16 cellular contexts compared by ENCODE assay signal in the genomic region with DNA sequence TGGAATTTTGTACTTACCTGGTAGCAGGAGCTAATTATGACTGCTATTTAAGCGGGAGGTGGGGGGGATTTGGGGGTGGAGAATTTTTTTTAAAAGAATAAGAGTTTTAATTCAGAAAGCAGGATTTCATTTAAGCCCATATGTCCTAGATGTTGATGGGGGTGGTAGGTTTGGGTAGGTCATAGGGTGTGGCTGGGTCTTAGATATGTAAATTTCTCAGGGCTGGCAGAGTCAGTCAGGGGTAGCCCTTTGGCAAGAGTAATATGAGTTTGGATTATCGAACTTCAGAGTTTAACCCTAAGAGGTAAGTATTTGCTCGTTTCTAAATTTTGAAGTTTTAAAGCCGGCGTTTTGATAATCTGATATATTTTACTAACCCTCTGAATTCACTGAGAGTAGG. TPM values are rescaled to one million over a fixed set of nuclear protein-coding genes. Genes with fewer than 3 reads are reported as not detected.
A peak's percentile ranks its signal among the peaks of the same experiment; 100 is the strongest.
DNase-seq lines count a peak whose midpoint lies in the region; ATAC-seq, FAIRE-seq and TF ChIP-seq lines count a peak whose summit lies in the region.
"Had no signal": no experiment of that assay in that cellular context is flagged by ENCODE, and none has a peak within 500 bp of the region (broad histone marks: within the 10 kb centered on the region; RNA-seq: fewer than 3 reads in every experiment).

No MANE protein-coding gene starts in this region.

- H3K27me3 ChIP-seq in cardiac muscle cell (no peaks in the 10 kb centered on the region), KMS-11 (ENCODE audit: insufficient read depth, low read depth) (no peaks in the 10 kb centered on the region)
- H3K27me3 ChIP-seq: BLaER1, SJSA1 had no signal

- no peak for TF ChIP-seq CTCF in cardiac muscle cell (IDR thresholded peaks at IDR 0.05; ENCODE audit: low read depth, low read length)
- no peak for TF ChIP-seq CTCF in KMS-11 (conservative IDR thresholded peaks at IDR 0.05; ENCODE audit: low read depth, low read length)
- TF ChIP-seq CTCF in D721Med (IDR thresholded peaks at IDR 0.05; ENCODE audit: insufficient read depth, missing control alignments) = no peak

- H3K9me3 ChIP-seq in cardiac muscle cell (ENCODE audit: low read depth) = no peaks in the 10 kb centered on the region
- H3K9me3 ChIP-seq: BLaER1, SJSA1 had no signal

- intact Hi-C loops in Right ventricle myocardium inferior (cut with DNase I) = no loop called here

- DNase-seq in cardiac muscle cell (ENCODE audit: low read depth in 1 of 2, low spot score in 1 of 2) (no peak), Right ventricle myocardium inferior (ENCODE audit: missing footprints) (no peak), erythroblast (lab: John Stamatoyannopoulos, UW) (peak; percentile 17 to 29), D721Med (ENCODE audit: insufficient read length, low spot score) (no peak), midbrain (lab: John Stamatoyannopoulos, UW) (no peak)
- DNase-seq: EL, NCI-H1436 treated with DMSO at 0.1 percent for 48 hours, NCI-H2081 treated with DMSO at 0.1 percent for 48 hours, NCI-H2227 treated with DMSO at 0.1 percent for 48 hours, NCI-H526 had no signal

- H2AFZ ChIP-seq in KMS-11 (ENCODE audit: low read depth) = no peak overlapping the region

- H3K27ac ChIP-seq in cardiac muscle cell (peak overlapping the region; percentile 76), KMS-11 (peak overlapping the region; percentile 10; the same call in 1 of the 2 replicates)
- H3K27ac ChIP-seq: BLaER1, RWPE1, SJSA1 had no signal

- H3K36me3 ChIP-seq in cardiac muscle cell (peaks cover 44% of the 10 kb centered on the region), KMS-11 (ENCODE audit: insufficient read depth) (no peaks in the 10 kb centered on the region)

- H3K4me3 ChIP-seq in cardiac muscle cell (no peak overlapping the region), KMS-11 (IDR thresholded peaks at IDR 0.05; ENCODE audit: insufficient read depth, low read depth, low read length) (no peak overlapping the region)
- H3K4me3 ChIP-seq: BLaER1, SJSA1 had no signal

- H3K4me2 ChIP-seq in KMS-11 = 0 out of 2 replicates have a peak overlapping the region, but pooled peaks have one; percentile 13
- H3K4me2 ChIP-seq: BLaER1 had no signal

- FAIRE-seq in D721Med (lab: Jason Lieb, UNC) = no peak
- FAIRE-seq: H54 had no signal

- H3K4me1 ChIP-seq in cardiac muscle cell (ENCODE audit: low read depth) (peaks cover 6% of the 10 kb centered on the region), KMS-11 (ENCODE audit: low read depth, poor library complexity, severe bottlenecking) (peaks cover 18% of the 10 kb centered on the region)
- H3K4me1 ChIP-seq: BLaER1, SJSA1 had no signal

- ATAC-seq in Right ventricle myocardium inferior (no peak), GM21390 (IDR thresholded peaks at IDR 0.05; ENCODE audit: unreplicated experiment) (no peak)

- H3K79me2 ChIP-seq in KMS-11 (ENCODE audit: insufficient read depth, low read depth) = no peaks in the 10 kb centered on the region

- no peak for TF ChIP-seq POLR2A in erythroblast (IDR thresholded peaks at IDR 0.05; ENCODE audit: low read length)

- no peaks in the 10 kb centered on the region; the same call in 1 of the 2 replicates for H4K20me1 ChIP-seq in KMS-11 (ENCODE audit: insufficient read depth)
- H4K20me1 ChIP-seq: BLaER1 had no signal

- H3K9ac ChIP-seq in KMS-11 = no peak overlapping the region
- H3K9ac ChIP-seq: BLaER1 had no signal

RNA-seq across cellular contexts. Expression of gene COX18, which starts 35.2 kb away (rescaled TPM):
- total RNA-seq in cardiac muscle cell (50.4 and 55.0 TPM in 2 replicates), Right ventricle myocardium inferior (14.9 TPM)
- 9.7 and 13.4 TPM in 2 replicates for polyA plus RNA-seq in cardiac muscle cell

Comparison
In these comparisons a context has a peak if more than half of its experiments do, and no peak if none do; other contexts are left out.
1. DNase-seq: peak in erythroblast (2 of 2); none in cardiac muscle cell (0 of 2), Right ventricle myocardium inferior (single experiment), D721Med (single experiment) and midbrain (single experiment).